ENCODE assay signal across 2 cellular contexts in the genomic region with DNA sequence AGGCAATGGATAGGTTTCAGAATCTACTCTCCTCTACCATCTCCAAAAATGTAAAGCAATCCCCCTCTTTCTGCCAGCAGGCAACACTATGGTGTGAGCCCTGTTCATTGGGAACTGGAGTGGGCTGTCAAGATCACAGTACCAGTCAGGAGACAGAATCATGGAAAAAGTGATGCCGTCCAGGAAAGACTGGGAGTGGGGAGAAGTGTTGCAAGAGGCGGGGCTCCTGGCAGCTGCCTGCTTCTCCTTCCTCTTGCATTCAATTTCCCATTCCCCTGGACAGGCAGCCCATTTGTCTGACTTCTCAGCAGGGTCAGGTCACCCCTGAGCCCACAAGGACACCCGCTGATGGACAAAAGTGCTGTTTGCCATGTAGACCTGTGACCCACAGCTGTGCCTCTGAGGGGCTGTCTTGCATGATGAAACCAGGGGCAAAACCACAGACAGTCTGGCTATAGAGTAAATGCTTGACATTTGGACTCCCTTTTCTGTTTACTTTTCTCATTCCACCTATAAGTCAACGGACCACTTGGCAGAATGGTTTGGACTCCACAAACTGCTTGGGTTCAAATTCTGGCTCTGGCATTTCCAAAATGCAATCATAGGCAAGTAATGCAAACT.
TF ChIP-seq lines count a peak whose summit lies in the region.

No MANE protein-coding gene starts in this region.

TF ChIP-seq in A549, 52 proteins besides CTCF, POLR2A, EP300 and RAD21 (continued from another document):
- TF ChIP-seq, protein P1, sequence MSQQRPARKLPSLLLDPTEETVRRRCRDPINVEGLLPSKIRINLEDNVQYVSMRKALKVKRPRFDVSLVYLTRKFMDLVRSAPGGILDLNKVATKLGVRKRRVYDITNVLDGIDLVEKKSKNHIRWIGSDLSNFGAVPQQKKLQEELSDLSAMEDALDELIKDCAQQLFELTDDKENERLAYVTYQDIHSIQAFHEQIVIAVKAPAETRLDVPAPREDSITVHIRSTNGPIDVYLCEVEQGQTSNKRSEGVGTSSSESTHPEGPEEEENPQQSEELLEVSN (IDR thresholded peaks at IDR 0.05; ENCODE audit: borderline replicate concordance, low read depth), result no peak
- TF ChIP-seq, protein P2, sequence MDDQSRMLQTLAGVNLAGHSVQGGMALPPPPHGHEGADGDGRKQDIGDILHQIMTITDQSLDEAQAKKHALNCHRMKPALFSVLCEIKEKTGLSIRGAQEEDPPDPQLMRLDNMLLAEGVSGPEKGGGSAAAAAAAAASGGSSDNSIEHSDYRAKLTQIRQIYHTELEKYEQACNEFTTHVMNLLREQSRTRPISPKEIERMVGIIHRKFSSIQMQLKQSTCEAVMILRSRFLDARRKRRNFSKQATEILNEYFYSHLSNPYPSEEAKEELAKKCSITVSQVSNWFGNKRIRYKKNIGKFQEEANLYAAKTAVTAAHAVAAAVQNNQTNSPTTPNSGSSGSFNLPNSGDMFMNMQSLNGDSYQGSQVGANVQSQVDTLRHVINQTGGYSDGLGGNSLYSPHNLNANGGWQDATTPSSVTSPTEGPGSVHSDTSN (IDR thresholded peaks at IDR 0.05), result no peak
- TF ChIP-seq CHD4 (IDR thresholded peaks at IDR 0.05; ENCODE audit: borderline replicate concordance) (no peak), RARB (CRISPR knock-in tag; IDR thresholded peaks at IDR 0.05) (no peak), MYC (IDR thresholded peaks at IDR 0.05; ENCODE audit: borderline replicate concordance, low read length) (no peak), FOXS1 (CRISPR knock-in tag; IDR thresholded peaks at IDR 0.05) (no peak), FOSL2 (IDR thresholded peaks at IDR 0.05) (no peak), FOSL2 (CRISPR knock-in tag; IDR thresholded peaks at IDR 0.05) (no peak)
- TF ChIP-seq, protein P3, sequence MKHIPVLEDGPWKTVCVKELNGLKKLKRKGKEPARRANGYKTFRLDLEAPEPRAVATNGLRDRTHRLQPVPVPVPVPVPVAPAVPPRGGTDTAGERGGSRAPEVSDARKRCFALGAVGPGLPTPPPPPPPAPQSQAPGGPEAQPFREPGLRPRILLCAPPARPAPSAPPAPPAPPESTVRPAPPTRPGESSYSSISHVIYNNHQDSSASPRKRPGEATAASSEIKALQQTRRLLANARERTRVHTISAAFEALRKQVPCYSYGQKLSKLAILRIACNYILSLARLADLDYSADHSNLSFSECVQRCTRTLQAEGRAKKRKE (CRISPR knock-in tag; IDR thresholded peaks at IDR 0.05; ENCODE audit: low read depth), result no peak
- TF ChIP-seq, protein P4, sequence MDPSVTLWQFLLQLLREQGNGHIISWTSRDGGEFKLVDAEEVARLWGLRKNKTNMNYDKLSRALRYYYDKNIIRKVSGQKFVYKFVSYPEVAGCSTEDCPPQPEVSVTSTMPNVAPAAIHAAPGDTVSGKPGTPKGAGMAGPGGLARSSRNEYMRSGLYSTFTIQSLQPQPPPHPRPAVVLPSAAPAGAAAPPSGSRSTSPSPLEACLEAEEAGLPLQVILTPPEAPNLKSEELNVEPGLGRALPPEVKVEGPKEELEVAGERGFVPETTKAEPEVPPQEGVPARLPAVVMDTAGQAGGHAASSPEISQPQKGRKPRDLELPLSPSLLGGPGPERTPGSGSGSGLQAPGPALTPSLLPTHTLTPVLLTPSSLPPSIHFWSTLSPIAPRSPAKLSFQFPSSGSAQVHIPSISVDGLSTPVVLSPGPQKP (IDR thresholded peaks at IDR 0.05; ENCODE audit: low read depth, low read length), result no peak

TF ChIP-seq in H1, 55 proteins besides CTCF, POLR2A, EP300 and RAD21 (continued from another document):
- TF ChIP-seq, protein P5, sequence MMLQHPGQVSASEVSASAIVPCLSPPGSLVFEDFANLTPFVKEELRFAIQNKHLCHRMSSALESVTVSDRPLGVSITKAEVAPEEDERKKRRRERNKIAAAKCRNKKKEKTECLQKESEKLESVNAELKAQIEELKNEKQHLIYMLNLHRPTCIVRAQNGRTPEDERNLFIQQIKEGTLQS (IDR thresholded peaks at IDR 0.05; ENCODE audit: insufficient read depth, low read depth, low read length), result no peak
- TF ChIP-seq KDM5A (IDR thresholded peaks at IDR 0.05; ENCODE audit: low read length) (no peak), YY1 (IDR thresholded peaks at IDR 0.05; ENCODE audit: low read depth, low read length) (no peak), TAF1 (IDR thresholded peaks at IDR 0.05; ENCODE audit: low read depth, low read length) (no peak), BACH1 (IDR thresholded peaks at IDR 0.05; ENCODE audit: low read length) (no peak), FOSL1 (IDR thresholded peaks at IDR 0.05; ENCODE audit: insufficient read depth, low read depth, low read length) (no peak), SRF (IDR thresholded peaks at IDR 0.05; ENCODE audit: low read depth, low read length) (no peak), RNF2 (IDR thresholded peaks at IDR 0.05; ENCODE audit: borderline replicate concordance, low read depth, low read length, missing control alignments, poor library complexity, severe bottlenecking) (no peak), ZNF274 (IDR thresholded peaks at IDR 0.05; ENCODE audit: borderline replicate concordance, extremely low read depth, low read length) (no peak), CBX5 (IDR thresholded peaks at IDR 0.05; ENCODE audit: low read depth, low read length) (no peak), BRCA1 (IDR thresholded peaks at IDR 0.05; ENCODE audit: low read depth, low read length) (no peak), SP4 (IDR thresholded peaks at IDR 0.05; ENCODE audit: low read length) (no peak), KDM1A (IDR thresholded peaks at IDR 0.05; ENCODE audit: borderline replicate concordance, low read length) (no peak), JUND (IDR thresholded peaks at IDR 0.05; ENCODE audit: low read length) (no peak), CBX8 (IDR thresholded peaks at IDR 0.05; ENCODE audit: borderline replicate concordance, low read depth, low read length) (no peak), TBP (IDR thresholded peaks at IDR 0.05; ENCODE audit: low read depth, low read length) (no peak), CREB1 (IDR thresholded peaks at IDR 0.05) (no peak)
- TF ChIP-seq, protein P6, sequence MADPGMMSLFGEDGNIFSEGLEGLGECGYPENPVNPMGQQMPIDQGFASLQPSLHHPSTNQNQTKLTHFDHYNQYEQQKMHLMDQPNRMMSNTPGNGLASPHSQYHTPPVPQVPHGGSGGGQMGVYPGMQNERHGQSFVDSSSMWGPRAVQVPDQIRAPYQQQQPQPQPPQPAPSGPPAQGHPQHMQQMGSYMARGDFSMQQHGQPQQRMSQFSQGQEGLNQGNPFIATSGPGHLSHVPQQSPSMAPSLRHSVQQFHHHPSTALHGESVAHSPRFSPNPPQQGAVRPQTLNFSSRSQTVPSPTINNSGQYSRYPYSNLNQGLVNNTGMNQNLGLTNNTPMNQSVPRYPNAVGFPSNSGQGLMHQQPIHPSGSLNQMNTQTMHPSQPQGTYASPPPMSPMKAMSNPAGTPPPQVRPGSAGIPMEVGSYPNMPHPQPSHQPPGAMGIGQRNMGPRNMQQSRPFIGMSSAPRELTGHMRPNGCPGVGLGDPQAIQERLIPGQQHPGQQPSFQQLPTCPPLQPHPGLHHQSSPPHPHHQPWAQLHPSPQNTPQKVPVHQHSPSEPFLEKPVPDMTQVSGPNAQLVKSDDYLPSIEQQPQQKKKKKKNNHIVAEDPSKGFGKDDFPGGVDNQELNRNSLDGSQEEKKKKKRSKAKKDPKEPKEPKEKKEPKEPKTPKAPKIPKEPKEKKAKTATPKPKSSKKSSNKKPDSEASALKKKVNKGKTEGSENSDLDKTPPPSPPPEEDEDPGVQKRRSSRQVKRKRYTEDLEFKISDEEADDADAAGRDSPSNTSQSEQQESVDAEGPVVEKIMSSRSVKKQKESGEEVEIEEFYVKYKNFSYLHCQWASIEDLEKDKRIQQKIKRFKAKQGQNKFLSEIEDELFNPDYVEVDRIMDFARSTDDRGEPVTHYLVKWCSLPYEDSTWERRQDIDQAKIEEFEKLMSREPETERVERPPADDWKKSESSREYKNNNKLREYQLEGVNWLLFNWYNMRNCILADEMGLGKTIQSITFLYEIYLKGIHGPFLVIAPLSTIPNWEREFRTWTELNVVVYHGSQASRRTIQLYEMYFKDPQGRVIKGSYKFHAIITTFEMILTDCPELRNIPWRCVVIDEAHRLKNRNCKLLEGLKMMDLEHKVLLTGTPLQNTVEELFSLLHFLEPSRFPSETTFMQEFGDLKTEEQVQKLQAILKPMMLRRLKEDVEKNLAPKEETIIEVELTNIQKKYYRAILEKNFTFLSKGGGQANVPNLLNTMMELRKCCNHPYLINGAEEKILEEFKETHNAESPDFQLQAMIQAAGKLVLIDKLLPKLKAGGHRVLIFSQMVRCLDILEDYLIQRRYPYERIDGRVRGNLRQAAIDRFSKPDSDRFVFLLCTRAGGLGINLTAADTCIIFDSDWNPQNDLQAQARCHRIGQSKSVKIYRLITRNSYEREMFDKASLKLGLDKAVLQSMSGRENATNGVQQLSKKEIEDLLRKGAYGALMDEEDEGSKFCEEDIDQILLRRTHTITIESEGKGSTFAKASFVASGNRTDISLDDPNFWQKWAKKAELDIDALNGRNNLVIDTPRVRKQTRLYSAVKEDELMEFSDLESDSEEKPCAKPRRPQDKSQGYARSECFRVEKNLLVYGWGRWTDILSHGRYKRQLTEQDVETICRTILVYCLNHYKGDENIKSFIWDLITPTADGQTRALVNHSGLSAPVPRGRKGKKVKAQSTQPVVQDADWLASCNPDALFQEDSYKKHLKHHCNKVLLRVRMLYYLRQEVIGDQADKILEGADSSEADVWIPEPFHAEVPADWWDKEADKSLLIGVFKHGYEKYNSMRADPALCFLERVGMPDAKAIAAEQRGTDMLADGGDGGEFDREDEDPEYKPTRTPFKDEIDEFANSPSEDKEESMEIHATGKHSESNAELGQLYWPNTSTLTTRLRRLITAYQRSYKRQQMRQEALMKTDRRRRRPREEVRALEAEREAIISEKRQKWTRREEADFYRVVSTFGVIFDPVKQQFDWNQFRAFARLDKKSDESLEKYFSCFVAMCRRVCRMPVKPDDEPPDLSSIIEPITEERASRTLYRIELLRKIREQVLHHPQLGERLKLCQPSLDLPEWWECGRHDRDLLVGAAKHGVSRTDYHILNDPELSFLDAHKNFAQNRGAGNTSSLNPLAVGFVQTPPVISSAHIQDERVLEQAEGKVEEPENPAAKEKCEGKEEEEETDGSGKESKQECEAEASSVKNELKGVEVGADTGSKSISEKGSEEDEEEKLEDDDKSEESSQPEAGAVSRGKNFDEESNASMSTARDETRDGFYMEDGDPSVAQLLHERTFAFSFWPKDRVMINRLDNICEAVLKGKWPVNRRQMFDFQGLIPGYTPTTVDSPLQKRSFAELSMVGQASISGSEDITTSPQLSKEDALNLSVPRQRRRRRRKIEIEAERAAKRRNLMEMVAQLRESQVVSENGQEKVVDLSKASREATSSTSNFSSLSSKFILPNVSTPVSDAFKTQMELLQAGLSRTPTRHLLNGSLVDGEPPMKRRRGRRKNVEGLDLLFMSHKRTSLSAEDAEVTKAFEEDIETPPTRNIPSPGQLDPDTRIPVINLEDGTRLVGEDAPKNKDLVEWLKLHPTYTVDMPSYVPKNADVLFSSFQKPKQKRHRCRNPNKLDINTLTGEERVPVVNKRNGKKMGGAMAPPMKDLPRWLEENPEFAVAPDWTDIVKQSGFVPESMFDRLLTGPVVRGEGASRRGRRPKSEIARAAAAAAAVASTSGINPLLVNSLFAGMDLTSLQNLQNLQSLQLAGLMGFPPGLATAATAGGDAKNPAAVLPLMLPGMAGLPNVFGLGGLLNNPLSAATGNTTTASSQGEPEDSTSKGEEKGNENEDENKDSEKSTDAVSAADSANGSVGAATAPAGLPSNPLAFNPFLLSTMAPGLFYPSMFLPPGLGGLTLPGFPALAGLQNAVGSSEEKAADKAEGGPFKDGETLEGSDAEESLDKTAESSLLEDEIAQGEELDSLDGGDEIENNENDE (IDR thresholded peaks at IDR 0.05; ENCODE audit: insufficient replicate concordance, low read length), result no peak
- TF ChIP-seq, protein P7, sequence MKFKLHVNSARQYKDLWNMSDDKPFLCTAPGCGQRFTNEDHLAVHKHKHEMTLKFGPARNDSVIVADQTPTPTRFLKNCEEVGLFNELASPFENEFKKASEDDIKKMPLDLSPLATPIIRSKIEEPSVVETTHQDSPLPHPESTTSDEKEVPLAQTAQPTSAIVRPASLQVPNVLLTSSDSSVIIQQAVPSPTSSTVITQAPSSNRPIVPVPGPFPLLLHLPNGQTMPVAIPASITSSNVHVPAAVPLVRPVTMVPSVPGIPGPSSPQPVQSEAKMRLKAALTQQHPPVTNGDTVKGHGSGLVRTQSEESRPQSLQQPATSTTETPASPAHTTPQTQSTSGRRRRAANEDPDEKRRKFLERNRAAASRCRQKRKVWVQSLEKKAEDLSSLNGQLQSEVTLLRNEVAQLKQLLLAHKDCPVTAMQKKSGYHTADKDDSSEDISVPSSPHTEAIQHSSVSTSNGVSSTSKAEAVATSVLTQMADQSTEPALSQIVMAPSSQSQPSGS (IDR thresholded peaks at IDR 0.05; ENCODE audit: low read length), result no peak
